Comparison of ENCODE assay signal across 13 cellular contexts in genomic region chr2:70683455-70683854, GRCh38.
A peak's percentile ranks its signal among the peaks of the same experiment; 100 is the strongest.
DNase-seq lines count a peak whose midpoint lies in the region; ATAC-seq and TF ChIP-seq lines count a peak whose summit lies in the region.
"Had no signal": no experiment of that assay in that cellular context is flagged by ENCODE, and none has a peak within 500 bp of the region (broad histone marks: within the 10 kb centered on the region; RNA-seq: fewer than 3 reads in every experiment).

No MANE protein-coding gene starts in this region.

- WGBS in spleen, 5 donors = 96 to 100% (median 97%) methylated on average over 6 of the region's 6 CpGs

- peaks cover 0 to 16% (median 0%) of the 10 kb centered on the region in 6 donors for H3K36me3 ChIP-seq in spleen

- H3K4me3 ChIP-seq in spleen = no peak overlapping the region

- peaks cover 1% of the 10 kb centered on the region for H3K4me1 Mint-ChIP-seq in activated CD8-positive, alpha-beta memory T cell treated with anti-CD3 and anti-CD28 coated beads, Interleukin-2, amount 10 ng/mL, durations not matched to agents 7 days and 5 days
- H3K4me1 Mint-ChIP-seq in T-helper 17 cell = peaks cover 4% of the 10 kb centered on the region
- H3K4me1 Mint-ChIP-seq: CD8-positive, alpha-beta memory T cell had no signal

- no peak overlapping the region for H3K27ac ChIP-seq in spleen
- H3K27ac ChIP-seq: 22Rv1, HL-60 had no signal

- no peak for TF ChIP-seq POLR2A in spleen (IDR thresholded peaks at IDR 0.05)

- CTCF ChIA-PET in activated CD8-positive, alpha-beta memory T cell treated with anti-CD3 and anti-CD28 coated beads, Interleukin-2, amount 10 ng/mL, durations not matched to agents 7 days and 5 days (lab: Charles Lee) = interaction anchor here (0.7 kb wide), 1 partner anchor 137 kb away, joined by 3 read pairs; the partner anchor contains the start of gene CLEC4F

- DNase-seq in activated CD8-positive, alpha-beta memory T cell treated with anti-CD3 and anti-CD28 coated beads, Interleukin-2, amount 10 ng/mL, durations not matched to agents 7 days and 5 days = peak; percentile 26
- no peak for DNase-seq in activated CD8-positive, alpha-beta memory T cell treated with anti-CD3 and anti-CD28 coated beads, Interleukin-2, amount 50 U/mL, for 48 hours
- DNase-seq in mesenteric fat pad (ENCODE audit: low spot score) = peak; percentile 77
- peak; percentile 47 for DNase-seq in spleen
- no peak for DNase-seq in superior temporal gyrus (ENCODE audit: extremely low spot score)
- no peak for DNase-seq in T-helper 17 cell
- DNase-seq: Caco-2; CD8-positive, alpha-beta memory T cell; DND-41; GDM1 had no signal

- no peak for TF ChIP-seq CTCF in spleen (IDR thresholded peaks at IDR 0.05 in 8 of 11, conservative IDR thresholded peaks at IDR 0.05 in 3 of 11)

- H3K4me1 ChIP-seq in spleen = no peaks in the 10 kb centered on the region
- H3K4me1 ChIP-seq: Caco-2 had no signal

- H3K36me3 Mint-ChIP-seq in activated CD8-positive, alpha-beta memory T cell treated with anti-CD3 and anti-CD28 coated beads, Interleukin-2, amount 10 ng/mL, durations not matched to agents 7 days and 5 days = no peaks in the 10 kb centered on the region
- H3K36me3 Mint-ChIP-seq in T-helper 17 cell (ENCODE audit: low read depth) = no peaks in the 10 kb centered on the region
- H3K36me3 Mint-ChIP-seq: CD8-positive, alpha-beta memory T cell had no signal

- H3K4me3 Mint-ChIP-seq in activated CD8-positive, alpha-beta memory T cell treated with anti-CD3 and anti-CD28 coated beads, Interleukin-2, amount 10 ng/mL, durations not matched to agents 7 days and 5 days = no peak overlapping the region
- H3K4me3 Mint-ChIP-seq in T-helper 17 cell = no peak overlapping the region
- H3K4me3 Mint-ChIP-seq: CD8-positive, alpha-beta memory T cell had no signal

- ATAC-seq in activated CD8-positive, alpha-beta memory T cell treated with anti-CD3 and anti-CD28 coated beads, Interleukin-2, amount 10 ng/mL, durations not matched to agents 7 days and 5 days = no peak
- ATAC-seq in GM18502 (IDR thresholded peaks at IDR 0.05; ENCODE audit: poor library complexity, unreplicated experiment) (no peak), T-helper 17 cell (no peak)

- H3K27me3 ChIP-seq in spleen (replicated peaks in 1 of 7) = peaks cover 0 to 7% (median 0%) of the 10 kb centered on the region in 7 donors

- H3K9me3 ChIP-seq in spleen (no peaks in the 10 kb centered on the region), T-helper 17 cell (ENCODE audit: control insufficient read depth, low read length, poor library complexity, severe bottlenecking) (no peaks in the 10 kb centered on the region)
- H3K9me3 ChIP-seq: Caco-2 had no signal

- no peaks in the 10 kb centered on the region for H3K9me3 Mint-ChIP-seq in activated CD8-positive, alpha-beta memory T cell treated with anti-CD3 and anti-CD28 coated beads, Interleukin-2, amount 10 ng/mL, durations not matched to agents 7 days and 5 days (ENCODE audit: low read depth)
- H3K9me3 Mint-ChIP-seq: CD8-positive, alpha-beta memory T cell had no signal

- no peak overlapping the region for H3K27ac Mint-ChIP-seq in activated CD8-positive, alpha-beta memory T cell treated with anti-CD3 and anti-CD28 coated beads, Interleukin-2, amount 10 ng/mL, durations not matched to agents 7 days and 5 days
- no peak overlapping the region for H3K27ac Mint-ChIP-seq in T-helper 17 cell
- H3K27ac Mint-ChIP-seq: CD8-positive, alpha-beta memory T cell had no signal

- intact Hi-C loops in spleen (cut with DNase I; ENCODE audit: low total_unique reads) = no loop called here

- H3K27me3 Mint-ChIP-seq in activated CD8-positive, alpha-beta memory T cell treated with anti-CD3 and anti-CD28 coated beads, Interleukin-2, amount 10 ng/mL, durations not matched to agents 7 days and 5 days = peaks cover 7% of the 10 kb centered on the region
- peaks cover 35% of the 10 kb centered on the region for H3K27me3 Mint-ChIP-seq in T-helper 17 cell

Comparison
In these comparisons a context has a peak if more than half of its experiments do, and no peak if none do; other contexts are left out.
1. DNase-seq: peak in activated CD8-positive, alpha-beta memory T cell treated with anti-CD3 and anti-CD28 coated beads, Interleukin-2, amount 10 ng/mL, durations not matched to agents 7 days and 5 days (single experiment), mesenteric fat pad (single experiment) and spleen (single experiment); none in activated CD8-positive, alpha-beta memory T cell treated with anti-CD3 and anti-CD28 coated beads, Interleukin-2, amount 50 U/mL, for 48 hours (single experiment), superior temporal gyrus (single experiment) and T-helper 17 cell (0 of 3).